ENCODE assay signal across 10 cellular contexts in genomic region chr5:96079075-96079474, GRCh38.
DNase-seq lines count a peak whose midpoint lies in the region; ATAC-seq and TF ChIP-seq lines count a peak whose summit lies in the region.
"Had no signal": no experiment of that assay in that cellular context is flagged by ENCODE, and none has a peak within 500 bp of the region (broad histone marks: within the 10 kb centered on the region; RNA-seq: fewer than 3 reads in every experiment).

No MANE protein-coding gene starts in this region.

- peaks cover 5% of the 10 kb centered on the region for H3K27me3 Mint-ChIP-seq in activated naive CD4-positive, alpha-beta T cell treated with anti-CD3 and anti-CD28 coated beads, Interleukin-2, amount 10 ng/mL, durations not matched to agents 7 days and 5 days
- H3K27me3 Mint-ChIP-seq in stimulated activated naive CD8-positive, alpha-beta T cell treated with anti-CD3 and anti-CD28 coated beads, Interleukin-15, amount 100 ng/mL, for 72 hours: peaks cover under 1% of the 10 kb centered on the region

- ATAC-seq in stimulated activated naive CD8-positive, alpha-beta T cell treated with anti-CD3 and anti-CD28 coated beads, Interleukin-15, amount 100 ng/mL, for 72 hours: peak; percentile 98
- ATAC-seq in HG03097 (IDR thresholded peaks at IDR 0.05; ENCODE audit: low FRiP score, unreplicated experiment): no peak

- H3K9me3 Mint-ChIP-seq in activated naive CD4-positive, alpha-beta T cell treated with anti-CD3 and anti-CD28 coated beads, Interleukin-2, amount 10 ng/mL, durations not matched to agents 7 days and 5 days: no peaks in the 10 kb centered on the region
- peaks cover 0 to 4% of the 10 kb centered on the region in 2 donors for H3K9me3 Mint-ChIP-seq in stimulated activated naive CD8-positive, alpha-beta T cell treated with anti-CD3 and anti-CD28 coated beads, Interleukin-15, amount 100 ng/mL, for 72 hours

- no peaks in the 10 kb centered on the region for H3K4me1 Mint-ChIP-seq in activated naive CD4-positive, alpha-beta T cell treated with anti-CD3 and anti-CD28 coated beads, Interleukin-2, amount 10 ng/mL, durations not matched to agents 7 days and 5 days
- H3K4me1 Mint-ChIP-seq in stimulated activated naive CD8-positive, alpha-beta T cell treated with anti-CD3 and anti-CD28 coated beads, Interleukin-15, amount 100 ng/mL, for 72 hours: peaks cover 59% of the 10 kb centered on the region

- DNase-seq in activated naive CD4-positive, alpha-beta T cell treated with Interleukin-2 at 50 U/mL for 16 hours: peak; percentile 35
- no peak for DNase-seq in activated naive CD4-positive, alpha-beta T cell treated with anti-CD3 and anti-CD28 coated beads, Interleukin-2, amount 10 ng/mL, durations not matched to agents 7 days and 5 days
- peak; percentile 47 to 87 for DNase-seq in SW 1271 (lab: John Stamatoyannopoulos, UW)
- DNase-seq in fibroblast of villous mesenchyme (ENCODE audit: low read depth): peak; percentile 83
- DNase-seq in stimulated activated naive CD8-positive, alpha-beta T cell treated with anti-CD3 and anti-CD28 coated beads, Interleukin-15, amount 100 ng/mL, for 72 hours: peak in 1 of 2 donors; percentile 68
- no peak for DNase-seq in NCI-H187 (lab: John Stamatoyannopoulos, UW)
- no peak for DNase-seq in activated CD8-positive, alpha-beta memory T cell treated with anti-CD3 and anti-CD28 coated beads for 24 hours
- DNase-seq: occipital lobe had no signal

- CTCF ChIA-PET in activated naive CD4-positive, alpha-beta T cell treated with anti-CD3 and anti-CD28 coated beads, Interleukin-2, amount 10 ng/mL, durations not matched to agents 7 days and 5 days (lab: Charles Lee): interaction anchor here (0.5 kb wide), 1 partner anchor 48 kb away, joined by 3 read pairs; no protein-coding TSS in a partner anchor

- H3K4me3 Mint-ChIP-seq in activated naive CD4-positive, alpha-beta T cell treated with anti-CD3 and anti-CD28 coated beads, Interleukin-2, amount 10 ng/mL, durations not matched to agents 7 days and 5 days: no peak overlapping the region
- H3K4me3 Mint-ChIP-seq in stimulated activated naive CD8-positive, alpha-beta T cell treated with anti-CD3 and anti-CD28 coated beads, Interleukin-15, amount 100 ng/mL, for 72 hours: peak overlapping the region; percentile 37 to 42

- H3K36me3 Mint-ChIP-seq in activated naive CD4-positive, alpha-beta T cell treated with anti-CD3 and anti-CD28 coated beads, Interleukin-2, amount 10 ng/mL, durations not matched to agents 7 days and 5 days: no peaks in the 10 kb centered on the region

- no peak overlapping the region for H3K4me3 ChIP-seq in fibroblast of villous mesenchyme (ENCODE audit: low read depth, low read length)
- H3K4me3 ChIP-seq: vagina had no signal

- TF ChIP-seq CTCF in fibroblast of villous mesenchyme (IDR thresholded peaks at IDR 0.05; ENCODE audit: insufficient read depth, low read depth, low read length): no peak

- no peak overlapping the region for H3K27ac Mint-ChIP-seq in activated naive CD4-positive, alpha-beta T cell treated with anti-CD3 and anti-CD28 coated beads, Interleukin-2, amount 10 ng/mL, durations not matched to agents 7 days and 5 days
- H3K27ac Mint-ChIP-seq in stimulated activated naive CD8-positive, alpha-beta T cell treated with anti-CD3 and anti-CD28 coated beads, Interleukin-15, amount 100 ng/mL, for 72 hours: peak overlapping the region; percentile 54 to 94

Comparison
In these comparisons a context has a peak if more than half of its experiments do, and no peak if none do; other contexts are left out.
1. DNase-seq: peak in activated naive CD4-positive, alpha-beta T cell treated with Interleukin-2 at 50 U/mL for 16 hours (single experiment), SW 1271 (2 of 2) and fibroblast of villous mesenchyme (single experiment); none in activated naive CD4-positive, alpha-beta T cell treated with anti-CD3 and anti-CD28 coated beads, Interleukin-2, amount 10 ng/mL, durations not matched to agents 7 days and 5 days (single experiment), NCI-H187 (0 of 2) and activated CD8-positive, alpha-beta memory T cell treated with anti-CD3 and anti-CD28 coated beads for 24 hours (single experiment).